Comparison of ENCODE assay signal across 1 cellular context in the genomic region with DNA sequence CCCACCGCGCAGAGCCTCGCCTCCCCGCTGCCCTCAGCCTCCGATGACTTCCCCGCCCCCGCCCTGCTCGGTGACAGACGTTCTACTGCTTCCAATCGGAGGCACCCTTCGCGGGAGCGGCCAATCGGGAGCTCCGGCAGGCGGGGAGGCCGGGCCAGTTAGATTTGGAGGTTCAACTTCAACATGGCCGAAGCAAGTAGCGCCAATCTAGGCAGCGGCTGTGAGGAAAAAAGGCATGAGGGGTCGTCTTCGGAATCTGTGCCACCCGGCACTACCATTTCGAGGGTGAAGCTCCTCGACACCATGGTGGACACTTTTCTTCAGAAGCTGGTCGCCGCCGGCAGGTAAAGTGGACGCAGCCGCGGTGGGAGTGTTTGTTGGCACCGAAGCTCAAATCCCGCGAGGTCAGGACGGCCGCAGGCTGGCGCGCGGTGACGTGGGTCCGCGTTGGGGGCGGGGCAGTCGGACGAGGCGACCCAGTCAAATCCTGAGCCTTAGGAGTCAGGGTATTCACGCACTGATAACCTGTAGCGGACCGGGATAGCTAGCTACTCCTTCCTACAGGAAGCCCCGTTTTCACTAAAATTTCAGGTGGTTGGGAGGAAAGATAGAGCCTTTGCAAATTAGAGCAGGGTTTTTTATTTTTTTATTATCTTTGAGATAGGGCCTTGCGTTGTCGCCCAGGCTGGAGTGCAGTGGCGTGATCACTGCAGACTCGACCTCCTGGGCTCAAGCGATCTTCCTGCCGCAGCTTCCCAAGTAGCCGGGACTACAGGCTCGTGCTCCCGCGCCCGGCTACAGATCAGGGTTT.
A peak's percentile ranks its signal among the peaks of the same experiment; 100 is the strongest.
TF ChIP-seq lines count a peak whose summit lies in the region.

A gene with protein sequence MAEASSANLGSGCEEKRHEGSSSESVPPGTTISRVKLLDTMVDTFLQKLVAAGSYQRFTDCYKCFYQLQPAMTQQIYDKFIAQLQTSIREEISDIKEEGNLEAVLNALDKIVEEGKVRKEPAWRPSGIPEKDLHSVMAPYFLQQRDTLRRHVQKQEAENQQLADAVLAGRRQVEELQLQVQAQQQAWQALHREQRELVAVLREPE (plus strand): TSS at position 175 of the 811 bp plus-strand sequence. CDS start 9 bp downstream, at position 184.

TF ChIP-seq in K562, 482 proteins besides CTCF, POLR2A, EP300 and RAD21 (continued from another document and continues in another):
- TF ChIP-seq, protein P1, sequence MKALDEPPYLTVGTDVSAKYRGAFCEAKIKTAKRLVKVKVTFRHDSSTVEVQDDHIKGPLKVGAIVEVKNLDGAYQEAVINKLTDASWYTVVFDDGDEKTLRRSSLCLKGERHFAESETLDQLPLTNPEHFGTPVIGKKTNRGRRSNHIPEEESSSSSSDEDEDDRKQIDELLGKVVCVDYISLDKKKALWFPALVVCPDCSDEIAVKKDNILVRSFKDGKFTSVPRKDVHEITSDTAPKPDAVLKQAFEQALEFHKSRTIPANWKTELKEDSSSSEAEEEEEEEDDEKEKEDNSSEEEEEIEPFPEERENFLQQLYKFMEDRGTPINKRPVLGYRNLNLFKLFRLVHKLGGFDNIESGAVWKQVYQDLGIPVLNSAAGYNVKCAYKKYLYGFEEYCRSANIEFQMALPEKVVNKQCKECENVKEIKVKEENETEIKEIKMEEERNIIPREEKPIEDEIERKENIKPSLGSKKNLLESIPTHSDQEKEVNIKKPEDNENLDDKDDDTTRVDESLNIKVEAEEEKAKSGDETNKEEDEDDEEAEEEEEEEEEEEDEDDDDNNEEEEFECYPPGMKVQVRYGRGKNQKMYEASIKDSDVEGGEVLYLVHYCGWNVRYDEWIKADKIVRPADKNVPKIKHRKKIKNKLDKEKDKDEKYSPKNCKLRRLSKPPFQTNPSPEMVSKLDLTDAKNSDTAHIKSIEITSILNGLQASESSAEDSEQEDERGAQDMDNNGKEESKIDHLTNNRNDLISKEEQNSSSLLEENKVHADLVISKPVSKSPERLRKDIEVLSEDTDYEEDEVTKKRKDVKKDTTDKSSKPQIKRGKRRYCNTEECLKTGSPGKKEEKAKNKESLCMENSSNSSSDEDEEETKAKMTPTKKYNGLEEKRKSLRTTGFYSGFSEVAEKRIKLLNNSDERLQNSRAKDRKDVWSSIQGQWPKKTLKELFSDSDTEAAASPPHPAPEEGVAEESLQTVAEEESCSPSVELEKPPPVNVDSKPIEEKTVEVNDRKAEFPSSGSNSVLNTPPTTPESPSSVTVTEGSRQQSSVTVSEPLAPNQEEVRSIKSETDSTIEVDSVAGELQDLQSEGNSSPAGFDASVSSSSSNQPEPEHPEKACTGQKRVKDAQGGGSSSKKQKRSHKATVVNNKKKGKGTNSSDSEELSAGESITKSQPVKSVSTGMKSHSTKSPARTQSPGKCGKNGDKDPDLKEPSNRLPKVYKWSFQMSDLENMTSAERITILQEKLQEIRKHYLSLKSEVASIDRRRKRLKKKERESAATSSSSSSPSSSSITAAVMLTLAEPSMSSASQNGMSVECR (CRISPR knock-in tag; IDR thresholded peaks at IDR 0.05): peak; percentile 16; the same call in 1 of the 2 replicates
- TF ChIP-seq ZNF134 (CRISPR knock-in tag; conservative IDR thresholded peaks at IDR 0.05) (peak; percentile 92; the same call in 1 of the 2 replicates), RBM22 (IDR thresholded peaks at IDR 0.05; ENCODE audit: low read depth, low read length, poor library complexity, severe bottlenecking) (no peak), ZNF212 (CRISPR knock-in tag; IDR thresholded peaks at IDR 0.05) (no peak), BRF1 (IDR thresholded peaks at IDR 0.05; ENCODE audit: borderline replicate concordance, extremely low read depth, insufficient read length) (no peak), SP1 (CRISPR knock-in tag; IDR thresholded peaks at IDR 0.05) (peak; percentile 89), HDGF (IDR thresholded peaks at IDR 0.05) (no peak), TCF7L2 (IDR thresholded peaks at IDR 0.05; ENCODE audit: low read depth, low read length) (no peak), MTA1 (IDR thresholded peaks at IDR 0.05; ENCODE audit: borderline replicate concordance) (peak; percentile 23; the same call in 1 of the 2 replicates), PHF21A (IDR thresholded peaks at IDR 0.05; ENCODE audit: borderline replicate concordance, low read depth) (0 out of 2 replicates have a peak, but pooled peaks have one; percentile 34), JUN (IDR thresholded peaks at IDR 0.05; ENCODE audit: borderline replicate concordance, low read depth, low read length) (peak; percentile 21; the same call in 1 of the 2 replicates), JUN (CRISPR knock-in tag; IDR thresholded peaks at IDR 0.05; ENCODE audit: borderline replicate concordance) (no peak), TARDBP (IDR thresholded peaks at IDR 0.05) (peak; percentile 54; the same call in 1 of the 2 replicates), NFYB (IDR thresholded peaks at IDR 0.05; ENCODE audit: extremely low read depth, insufficient read length) (peak; percentile 97), ILF3 (IDR thresholded peaks at IDR 0.05; ENCODE audit: borderline replicate concordance) (no peak), POLR2G (IDR thresholded peaks at IDR 0.05; ENCODE audit: low read depth, low read length) (peak; percentile 97), ZNF239 (CRISPR knock-in tag; IDR thresholded peaks at IDR 0.05) (no peak)
- TF ChIP-seq, protein P2, sequence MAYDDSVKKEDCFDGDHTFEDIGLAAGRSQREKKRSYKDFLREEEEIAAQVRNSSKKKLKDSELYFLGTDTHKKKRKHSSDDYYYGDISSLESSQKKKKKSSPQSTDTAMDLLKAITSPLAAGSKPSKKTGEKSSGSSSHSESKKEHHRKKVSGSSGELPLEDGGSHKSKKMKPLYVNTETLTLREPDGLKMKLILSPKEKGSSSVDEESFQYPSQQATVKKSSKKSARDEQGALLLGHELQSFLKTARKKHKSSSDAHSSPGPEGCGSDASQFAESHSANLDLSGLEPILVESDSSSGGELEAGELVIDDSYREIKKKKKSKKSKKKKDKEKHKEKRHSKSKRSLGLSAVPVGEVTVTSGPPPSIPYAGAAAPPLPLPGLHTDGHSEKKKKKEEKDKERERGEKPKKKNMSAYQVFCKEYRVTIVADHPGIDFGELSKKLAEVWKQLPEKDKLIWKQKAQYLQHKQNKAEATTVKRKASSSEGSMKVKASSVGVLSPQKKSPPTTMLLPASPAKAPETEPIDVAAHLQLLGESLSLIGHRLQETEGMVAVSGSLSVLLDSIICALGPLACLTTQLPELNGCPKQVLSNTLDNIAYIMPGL (CRISPR knock-in tag; IDR thresholded peaks at IDR 0.05): no peak
- TF ChIP-seq, protein P3, sequence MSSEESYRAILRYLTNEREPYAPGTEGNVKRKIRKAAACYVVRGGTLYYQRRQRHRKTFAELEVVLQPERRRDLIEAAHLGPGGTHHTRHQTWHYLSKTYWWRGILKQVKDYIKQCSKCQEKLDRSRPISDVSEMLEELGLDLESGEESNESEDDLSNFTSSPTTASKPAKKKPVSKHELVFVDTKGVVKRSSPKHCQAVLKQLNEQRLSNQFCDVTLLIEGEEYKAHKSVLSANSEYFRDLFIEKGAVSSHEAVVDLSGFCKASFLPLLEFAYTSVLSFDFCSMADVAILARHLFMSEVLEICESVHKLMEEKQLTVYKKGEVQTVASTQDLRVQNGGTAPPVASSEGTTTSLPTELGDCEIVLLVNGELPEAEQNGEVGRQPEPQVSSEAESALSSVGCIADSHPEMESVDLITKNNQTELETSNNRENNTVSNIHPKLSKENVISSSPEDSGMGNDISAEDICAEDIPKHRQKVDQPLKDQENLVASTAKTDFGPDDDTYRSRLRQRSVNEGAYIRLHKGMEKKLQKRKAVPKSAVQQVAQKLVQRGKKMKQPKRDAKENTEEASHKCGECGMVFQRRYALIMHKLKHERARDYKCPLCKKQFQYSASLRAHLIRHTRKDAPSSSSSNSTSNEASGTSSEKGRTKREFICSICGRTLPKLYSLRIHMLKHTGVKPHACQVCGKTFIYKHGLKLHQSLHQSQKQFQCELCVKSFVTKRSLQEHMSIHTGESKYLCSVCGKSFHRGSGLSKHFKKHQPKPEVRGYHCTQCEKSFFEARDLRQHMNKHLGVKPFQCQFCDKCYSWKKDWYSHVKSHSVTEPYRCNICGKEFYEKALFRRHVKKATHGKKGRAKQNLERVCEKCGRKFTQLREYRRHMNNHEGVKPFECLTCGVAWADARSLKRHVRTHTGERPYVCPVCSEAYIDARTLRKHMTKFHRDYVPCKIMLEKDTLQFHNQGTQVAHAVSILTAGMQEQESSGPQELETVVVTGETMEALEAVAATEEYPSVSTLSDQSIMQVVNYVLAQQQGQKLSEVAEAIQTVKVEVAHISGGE (CRISPR knock-in tag; IDR thresholded peaks at IDR 0.05): no peak
- TF ChIP-seq, protein P4, sequence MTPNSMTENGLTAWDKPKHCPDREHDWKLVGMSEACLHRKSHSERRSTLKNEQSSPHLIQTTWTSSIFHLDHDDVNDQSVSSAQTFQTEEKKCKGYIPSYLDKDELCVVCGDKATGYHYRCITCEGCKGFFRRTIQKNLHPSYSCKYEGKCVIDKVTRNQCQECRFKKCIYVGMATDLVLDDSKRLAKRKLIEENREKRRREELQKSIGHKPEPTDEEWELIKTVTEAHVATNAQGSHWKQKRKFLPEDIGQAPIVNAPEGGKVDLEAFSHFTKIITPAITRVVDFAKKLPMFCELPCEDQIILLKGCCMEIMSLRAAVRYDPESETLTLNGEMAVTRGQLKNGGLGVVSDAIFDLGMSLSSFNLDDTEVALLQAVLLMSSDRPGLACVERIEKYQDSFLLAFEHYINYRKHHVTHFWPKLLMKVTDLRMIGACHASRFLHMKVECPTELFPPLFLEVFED (CRISPR knock-in tag; conservative IDR thresholded peaks at IDR 0.05): peak; percentile 77; the same call in 1 of the 2 replicates
- TF ChIP-seq, protein P5, sequence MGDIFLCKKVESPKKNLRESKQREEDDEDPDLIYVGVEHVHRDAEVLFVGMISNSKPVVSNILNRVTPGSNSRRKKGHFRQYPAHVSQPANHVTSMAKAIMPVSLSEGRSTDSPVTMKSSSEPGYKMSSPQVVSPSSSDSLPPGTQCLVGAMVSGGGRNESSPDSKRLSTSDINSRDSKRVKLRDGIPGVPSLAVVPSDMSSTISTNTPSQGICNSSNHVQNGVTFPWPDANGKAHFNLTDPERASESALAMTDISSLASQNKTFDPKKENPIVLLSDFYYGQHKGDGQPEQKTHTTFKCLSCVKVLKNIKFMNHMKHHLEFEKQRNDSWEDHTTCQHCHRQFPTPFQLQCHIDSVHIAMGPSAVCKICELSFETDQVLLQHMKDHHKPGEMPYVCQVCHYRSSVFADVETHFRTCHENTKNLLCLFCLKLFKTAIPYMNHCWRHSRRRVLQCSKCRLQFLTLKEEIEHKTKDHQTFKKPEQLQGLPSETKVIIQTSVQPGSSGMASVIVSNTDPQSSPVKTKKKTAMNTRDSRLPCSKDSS (IDR thresholded peaks at IDR 0.05; ENCODE audit: low read depth, partially characterized antibody): no peak
- TF ChIP-seq, protein P6, sequence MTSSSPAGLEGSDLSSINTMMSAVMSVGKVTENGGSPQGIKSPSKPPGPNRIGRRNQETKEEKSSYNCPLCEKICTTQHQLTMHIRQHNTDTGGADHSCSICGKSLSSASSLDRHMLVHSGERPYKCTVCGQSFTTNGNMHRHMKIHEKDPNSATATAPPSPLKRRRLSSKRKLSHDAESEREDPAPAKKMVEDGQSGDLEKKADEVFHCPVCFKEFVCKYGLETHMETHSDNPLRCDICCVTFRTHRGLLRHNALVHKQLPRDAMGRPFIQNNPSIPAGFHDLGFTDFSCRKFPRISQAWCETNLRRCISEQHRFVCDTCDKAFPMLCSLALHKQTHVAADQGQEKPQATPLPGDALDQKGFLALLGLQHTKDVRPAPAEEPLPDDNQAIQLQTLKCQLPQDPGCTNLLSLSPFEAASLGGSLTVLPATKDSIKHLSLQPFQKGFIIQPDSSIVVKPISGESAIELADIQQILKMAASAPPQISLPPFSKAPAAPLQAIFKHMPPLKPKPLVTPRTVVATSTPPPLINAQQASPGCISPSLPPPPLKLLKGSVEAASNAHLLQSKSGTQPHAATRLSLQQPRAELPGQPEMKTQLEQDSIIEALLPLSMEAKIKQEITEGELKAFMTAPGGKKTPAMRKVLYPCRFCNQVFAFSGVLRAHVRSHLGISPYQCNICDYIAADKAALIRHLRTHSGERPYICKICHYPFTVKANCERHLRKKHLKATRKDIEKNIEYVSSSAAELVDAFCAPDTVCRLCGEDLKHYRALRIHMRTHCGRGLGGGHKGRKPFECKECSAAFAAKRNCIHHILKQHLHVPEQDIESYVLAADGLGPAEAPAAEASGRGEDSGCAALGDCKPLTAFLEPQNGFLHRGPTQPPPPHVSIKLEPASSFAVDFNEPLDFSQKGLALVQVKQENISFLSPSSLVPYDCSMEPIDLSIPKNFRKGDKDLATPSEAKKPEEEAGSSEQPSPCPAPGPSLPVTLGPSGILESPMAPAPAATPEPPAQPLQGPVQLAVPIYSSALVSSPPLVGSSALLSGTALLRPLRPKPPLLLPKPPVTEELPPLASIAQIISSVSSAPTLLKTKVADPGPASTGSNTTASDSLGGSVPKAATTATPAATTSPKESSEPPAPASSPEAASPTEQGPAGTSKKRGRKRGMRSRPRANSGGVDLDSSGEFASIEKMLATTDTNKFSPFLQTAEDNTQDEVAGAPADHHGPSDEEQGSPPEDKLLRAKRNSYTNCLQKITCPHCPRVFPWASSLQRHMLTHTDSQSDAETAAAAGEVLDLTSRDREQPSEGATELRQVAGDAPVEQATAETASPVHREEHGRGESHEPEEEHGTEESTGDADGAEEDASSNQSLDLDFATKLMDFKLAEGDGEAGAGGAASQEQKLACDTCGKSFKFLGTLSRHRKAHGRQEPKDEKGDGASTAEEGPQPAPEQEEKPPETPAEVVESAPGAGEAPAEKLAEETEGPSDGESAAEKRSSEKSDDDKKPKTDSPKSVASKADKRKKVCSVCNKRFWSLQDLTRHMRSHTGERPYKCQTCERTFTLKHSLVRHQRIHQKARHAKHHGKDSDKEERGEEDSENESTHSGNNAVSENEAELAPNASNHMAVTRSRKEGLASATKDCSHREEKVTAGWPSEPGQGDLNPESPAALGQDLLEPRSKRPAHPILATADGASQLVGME (CRISPR knock-in tag; IDR thresholded peaks at IDR 0.05): no peak
- TF ChIP-seq, protein P7, sequence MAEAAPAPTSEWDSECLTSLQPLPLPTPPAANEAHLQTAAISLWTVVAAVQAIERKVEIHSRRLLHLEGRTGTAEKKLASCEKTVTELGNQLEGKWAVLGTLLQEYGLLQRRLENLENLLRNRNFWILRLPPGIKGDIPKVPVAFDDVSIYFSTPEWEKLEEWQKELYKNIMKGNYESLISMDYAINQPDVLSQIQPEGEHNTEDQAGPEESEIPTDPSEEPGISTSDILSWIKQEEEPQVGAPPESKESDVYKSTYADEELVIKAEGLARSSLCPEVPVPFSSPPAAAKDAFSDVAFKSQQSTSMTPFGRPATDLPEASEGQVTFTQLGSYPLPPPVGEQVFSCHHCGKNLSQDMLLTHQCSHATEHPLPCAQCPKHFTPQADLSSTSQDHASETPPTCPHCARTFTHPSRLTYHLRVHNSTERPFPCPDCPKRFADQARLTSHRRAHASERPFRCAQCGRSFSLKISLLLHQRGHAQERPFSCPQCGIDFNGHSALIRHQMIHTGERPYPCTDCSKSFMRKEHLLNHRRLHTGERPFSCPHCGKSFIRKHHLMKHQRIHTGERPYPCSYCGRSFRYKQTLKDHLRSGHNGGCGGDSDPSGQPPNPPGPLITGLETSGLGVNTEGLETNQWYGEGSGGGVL (CRISPR knock-in tag; IDR thresholded peaks at IDR 0.05): no peak
